In genomic region chr11:103091024-103091423, GRCh38 we compare ENCODE assay signal across 8 cellular contexts. TPM values are rescaled to one million over a fixed set of nuclear protein-coding genes. Genes with fewer than 3 reads are reported as not detected.
DNase-seq lines count a peak whose midpoint lies in the region; ATAC-seq, FAIRE-seq and TF ChIP-seq lines count a peak whose summit lies in the region.

No MANE protein-coding gene starts in this region.

- H3K9ac ChIP-seq in mucosa of rectum (ENCODE audit: low read depth in 1 of 2, low read length in 2 of 2) = no peak overlapping the region

- H3K27me3 ChIP-seq in mucosa of rectum (ENCODE audit: control insufficient read depth in 2 of 2, insufficient read depth in 2 of 2, low read length in 2 of 2) = peaks cover 2 to 14% of the 10 kb centered on the region in 2 donors

- WGBS in A549 (ENCODE audit: missing lambda C conversion rate) = 0% methylated on average over 3 of the region's 3 CpGs

- no peaks in the 10 kb centered on the region for H3K9me3 ChIP-seq in A549
- no peaks in the 10 kb centered on the region for H3K9me3 ChIP-seq in mucosa of rectum (ENCODE audit: control insufficient read depth in 2 of 2, low read length in 2 of 2)

- H3K36me3 ChIP-seq in mucosa of rectum (ENCODE audit: control insufficient read depth in 2 of 2, insufficient read depth in 2 of 2, low read length in 2 of 2) = peaks cover 0 to 5% of the 10 kb centered on the region in 2 donors

- DNase-seq in A549 (ENCODE audit: low read depth in 1 of 2, low spot score in 1 of 2) = peak; percentile 8 to 22
- DNase-seq in NCI-H526 treated with DMSO at 0.1 percent for 48 hours (lab: John Stamatoyannopoulos, UW) = peak; percentile 70
- peak in 1 of 2 donors; percentile 25 for DNase-seq in cardiac fibroblast (ENCODE audit: low read depth in 2 of 2)
- no peak for DNase-seq in hypothalamus (lab: John Stamatoyannopoulos, UW)
- DNase-seq in stimulated activated CD4-positive, alpha-beta T cell treated with anti-CD3 and anti-CD28 coated beads, Interleukin-4, amount 100 ng/mL, for 24 hours = no peak

- H3K27ac ChIP-seq in A549 = peak overlapping the region; percentile 77 to 95
- no peak overlapping the region for H3K27ac ChIP-seq in mucosa of rectum (ENCODE audit: low read depth in 2 of 2, low read length in 2 of 2)

- TF ChIP-seq RAD21 in A549 (conservative IDR thresholded peaks at IDR 0.05 in 1 of 2, IDR thresholded peaks at IDR 0.05 in 1 of 2) = no peak

- H3K4me1 ChIP-seq in A549 (peaks cover 15% of the 10 kb centered on the region; the same call in 2 of the 3 replicates), mucosa of rectum (ENCODE audit: control insufficient read depth in 2 of 2, insufficient read depth in 2 of 2, low read length in 2 of 2) (peaks cover 11% of the 10 kb centered on the region in 2 donors)

- FAIRE-seq in A549 (lab: Jason Lieb, UNC) = no peak

- H3K4me3 ChIP-seq in A549 (peak overlapping the region; percentile 58), GM12875 (ENCODE audit: low read depth, low read length) (peak overlapping the region; percentile 97), cardiac fibroblast (replicated peaks in 1 of 2; ENCODE audit: low read depth in 2 of 2, low read length in 2 of 2) (peak overlapping the region; percentile 85 to 91), mucosa of rectum (ENCODE audit: low read length in 2 of 2) (peak overlapping the region; percentile 92 to 97)

- no peak for TF ChIP-seq POLR2A in A549 (IDR thresholded peaks at IDR 0.05; ENCODE audit: low read length)

- H3K4me2 ChIP-seq in A549 = peak overlapping the region; percentile 90

- TF ChIP-seq EP300 in A549 (IDR thresholded peaks at IDR 0.05) = no peak

- peak; percentile 41 to 42; a peak in 4 of 6 replicates for ATAC-seq in A549
- no peak for ATAC-seq in HG02610 (IDR thresholded peaks at IDR 0.05; ENCODE audit: unreplicated experiment)

- CTCF ChIA-PET in A549 (lab: Yijun Ruan, JAX) = interaction anchor here (1.4 to 2.7 kb wide), 2 partner anchors 10 to 18 kb away, joined by 7 to 13 read pairs; partner anchors contain the start of gene DYNC2H1

- TF ChIP-seq CTCF in A549 (IDR thresholded peaks at IDR 0.05) = no peak
- TF ChIP-seq CTCF in GM12875 (IDR thresholded peaks at IDR 0.05; ENCODE audit: borderline replicate concordance, insufficient read depth, low read depth, low read length) = no peak
- no peak for TF ChIP-seq CTCF in cardiac fibroblast (IDR thresholded peaks at IDR 0.05; ENCODE audit: low read depth, low read length)

- POLR2A ChIA-PET in A549 (lab: Yijun Ruan, JAX) = interaction anchor here (1.8 to 2.4 kb wide), 2 partner anchors 16 to 18 kb away, joined by 5 to 25 read pairs; partner anchors contain the start of gene DYNC2H1

TF ChIP-seq in A549, 52 proteins besides CTCF, POLR2A, EP300 and RAD21:
- TF ChIP-seq CBX8 (IDR thresholded peaks at IDR 0.05) = no peak
- TF ChIP-seq HOXB5 (CRISPR knock-in tag; IDR thresholded peaks at IDR 0.05) = no peak
- no peak for TF ChIP-seq ESRRA (IDR thresholded peaks at IDR 0.05; ENCODE audit: borderline replicate concordance, low read length)
- no peak for TF ChIP-seq HES2 (IDR thresholded peaks at IDR 0.05)
- no peak for TF ChIP-seq HDAC2 (IDR thresholded peaks at IDR 0.05)
- TF ChIP-seq CHD2 (IDR thresholded peaks at IDR 0.05; ENCODE audit: low read length, partially characterized antibody) = no peak
- TF ChIP-seq, protein P1, sequence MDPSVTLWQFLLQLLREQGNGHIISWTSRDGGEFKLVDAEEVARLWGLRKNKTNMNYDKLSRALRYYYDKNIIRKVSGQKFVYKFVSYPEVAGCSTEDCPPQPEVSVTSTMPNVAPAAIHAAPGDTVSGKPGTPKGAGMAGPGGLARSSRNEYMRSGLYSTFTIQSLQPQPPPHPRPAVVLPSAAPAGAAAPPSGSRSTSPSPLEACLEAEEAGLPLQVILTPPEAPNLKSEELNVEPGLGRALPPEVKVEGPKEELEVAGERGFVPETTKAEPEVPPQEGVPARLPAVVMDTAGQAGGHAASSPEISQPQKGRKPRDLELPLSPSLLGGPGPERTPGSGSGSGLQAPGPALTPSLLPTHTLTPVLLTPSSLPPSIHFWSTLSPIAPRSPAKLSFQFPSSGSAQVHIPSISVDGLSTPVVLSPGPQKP (IDR thresholded peaks at IDR 0.05; ENCODE audit: low read depth, low read length) = no peak
- no peak for TF ChIP-seq ZSCAN20 (CRISPR knock-in tag; IDR thresholded peaks at IDR 0.05)
- no peak for TF ChIP-seq FOSL2 (IDR thresholded peaks at IDR 0.05)
- TF ChIP-seq FOSL2 (CRISPR knock-in tag; IDR thresholded peaks at IDR 0.05) = no peak
- TF ChIP-seq CEBPB (IDR thresholded peaks at IDR 0.05) = no peak
- TF ChIP-seq NFE2L2 (conservative IDR thresholded peaks at IDR 0.05; ENCODE audit: low read length) = no peak
- no peak for TF ChIP-seq E2F6 (IDR thresholded peaks at IDR 0.05; ENCODE audit: borderline replicate concordance, low read depth)
- TF ChIP-seq HOXB13 (CRISPR knock-in tag; IDR thresholded peaks at IDR 0.05; ENCODE audit: low read depth) = no peak

RNA-seq across cellular contexts. Expression of gene DCUN1D5, which starts 0.9 kb away (rescaled TPM):
- polyA plus RNA-seq in A549 (2011; rRNA removed) = 62.7 and 78.0 TPM in 2 replicates
- 33.5 and 39.0 TPM in 2 replicates for polyA plus RNA-seq in A549 (2012; cell fraction: cytosol; rRNA removed)
- polyA plus RNA-seq in A549 (2012; cell fraction: nucleus; rRNA removed) = 25.4 and 32.4 TPM in 2 replicates
- polyA plus RNA-seq in A549 (2017; fragmentation: RNase III; extraction: RNeasy Plus Mini Kit Qiagen cat#74134 plus additional on column Dnase treatment) = 48.9 to 53.2 TPM (median 49.8 TPM) in 3 replicates
- polyA minus RNA-seq in A549 (2011; rRNA and poly(A)+ RNA removed) = 8.0 and 9.5 TPM in 2 replicates

RNA-seq across cellular contexts. Expression of gene DYNC2H1, which starts 18.2 kb away (rescaled TPM):
- polyA plus RNA-seq in A549 (2011; rRNA removed) (13.3 and 14.8 TPM in 2 replicates), A549 (2017; fragmentation: RNase III; extraction: RNeasy Plus Mini Kit Qiagen cat#74134 plus additional on column Dnase treatment) (4.9 to 6.0 TPM (median 5.2 TPM) in 3 replicates)
- polyA plus RNA-seq in A549 (2012; cell fraction: cytosol; rRNA removed) = 2.8 and 3.8 TPM in 2 replicates
- polyA plus RNA-seq in A549 (2012; cell fraction: nucleus; rRNA removed) = 5.5 and 7.5 TPM in 2 replicates
- 13.7 and 15.5 TPM in 2 replicates for polyA minus RNA-seq in A549 (2011; rRNA and poly(A)+ RNA removed)

Comparison
In these comparisons a context has a peak if more than half of its experiments do, and no peak if none do; other contexts are left out.
1. DNase-seq: peak in A549 (2 of 2) and NCI-H526 treated with DMSO at 0.1 percent for 48 hours (single experiment); none in hypothalamus (0 of 51) and stimulated activated CD4-positive, alpha-beta T cell treated with anti-CD3 and anti-CD28 coated beads, Interleukin-4, amount 100 ng/mL, for 24 hours (single experiment).
2. H3K27ac ChIP-seq: peak in A549 (2 of 2); none in mucosa of rectum (0 of 2).
3. Peak in every context shown above with its lines, with median percentiles within 50 percentile points of each other: H3K4me3 ChIP-seq.